In the genomic region with DNA sequence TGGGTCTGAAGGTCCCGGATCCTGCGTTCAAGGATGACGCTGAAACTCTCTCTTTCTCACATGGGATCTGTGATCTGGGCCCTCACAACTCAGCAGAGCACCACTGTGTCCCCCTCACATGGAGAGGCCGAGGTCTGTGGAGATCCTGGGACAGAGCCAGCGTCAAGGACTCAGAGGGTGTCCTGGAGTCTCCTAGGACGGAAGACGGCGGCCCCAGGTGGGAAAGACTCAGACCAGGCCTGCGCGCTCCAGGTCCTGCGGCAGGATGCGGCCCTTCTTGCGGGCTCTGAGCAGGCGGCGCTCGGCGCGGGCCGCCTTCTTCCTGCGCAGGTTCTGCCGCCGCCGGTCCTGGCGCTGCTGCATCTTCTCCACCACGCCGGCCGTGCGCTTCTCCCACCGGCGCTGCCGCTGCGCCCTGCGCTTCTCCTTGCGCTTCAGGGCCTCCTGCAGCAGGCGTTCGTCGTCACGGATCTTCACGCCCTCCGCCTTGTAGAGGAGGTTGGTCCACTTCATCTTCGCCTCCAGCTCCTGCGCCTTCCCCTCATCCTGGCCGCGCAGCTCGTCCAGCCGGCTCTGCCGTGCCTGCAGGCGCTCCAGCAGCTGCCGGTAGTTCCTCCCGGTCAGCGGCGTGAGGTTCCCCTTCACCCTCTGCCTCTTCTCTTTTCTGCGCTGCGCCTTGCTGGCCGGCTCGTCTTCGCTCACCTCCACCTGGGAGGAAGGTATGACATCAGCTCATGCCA, we compare ENCODE assay signal across 15 cellular contexts. TPM values are rescaled to one million over a fixed set of nuclear protein-coding genes. Genes with fewer than 3 reads are reported as not detected.
DNase-seq lines count a peak whose midpoint lies in the region; ATAC-seq and TF ChIP-seq lines count a peak whose summit lies in the region.
"Had no signal": no experiment of that assay in that cellular context is flagged by ENCODE, and none has a peak within 500 bp of the region (broad histone marks: within the 10 kb centered on the region; RNA-seq: fewer than 3 reads in every experiment).

No MANE protein-coding gene starts in this region.

- TF ChIP-seq CTCF in lower lobe of right lung (IDR thresholded peaks at IDR 0.05) (no peak), spleen (IDR thresholded peaks at IDR 0.05 in 8 of 11, conservative IDR thresholded peaks at IDR 0.05 in 3 of 11) (no peak)

- H3K27me3 ChIP-seq in lower lobe of right lung (ENCODE audit: low read depth): no peaks in the 10 kb centered on the region
- no peaks in the 10 kb centered on the region for H3K27me3 ChIP-seq in spleen (replicated peaks in 1 of 7)

- peaks cover 18% of the 10 kb centered on the region for H3K4me1 Mint-ChIP-seq in activated naive CD8-positive, alpha-beta T cell treated with anti-CD3 and anti-CD28 coated beads, Interleukin-2, amount 10 ng/mL, durations not matched to agents 7 days and 5 days

- no peaks in the 10 kb centered on the region for H3K27me3 Mint-ChIP-seq in activated naive CD8-positive, alpha-beta T cell treated with anti-CD3 and anti-CD28 coated beads, Interleukin-2, amount 10 ng/mL, durations not matched to agents 7 days and 5 days
- H3K27me3 Mint-ChIP-seq: CD4-positive, CD25-positive, alpha-beta regulatory T cell had no signal

- H3K36me3 ChIP-seq in lower lobe of right lung: peaks cover 48% of the 10 kb centered on the region
- H3K36me3 ChIP-seq in spleen: peaks cover 0 to 53% (median 46%) of the 10 kb centered on the region in 6 donors

- ATAC-seq in activated naive CD8-positive, alpha-beta T cell treated with anti-CD3 and anti-CD28 coated beads, Interleukin-2, amount 10 ng/mL, durations not matched to agents 7 days and 5 days (ENCODE audit: low read depth): no peak
- no peak for ATAC-seq in lower lobe of right lung
- ATAC-seq in esophagus mucosa: no peak
- no peak for ATAC-seq in GM18870 (IDR thresholded peaks at IDR 0.05; ENCODE audit: unreplicated experiment)
- ATAC-seq: HCT116 had no signal

- intact Hi-C loops in lower lobe of right lung (cut with DNase I): no loop called here
- intact Hi-C loops in spleen (cut with DNase I; ENCODE audit: low total_unique reads): no loop called here

- H3K4me3 ChIP-seq in lower lobe of right lung (no peak overlapping the region), spleen (no peak overlapping the region)

- WGBS in spleen, 5 donors: 94 to 97% (median 96%) methylated on average over 40 to 57 of the region's 57 CpGs

- H3K9me3 ChIP-seq in lower lobe of right lung: no peaks in the 10 kb centered on the region
- no peaks in the 10 kb centered on the region for H3K9me3 ChIP-seq in spleen

- no peak overlapping the region for H3K27ac ChIP-seq in lower lobe of right lung
- H3K27ac ChIP-seq in spleen: no peak overlapping the region

- H3K4me1 ChIP-seq in lower lobe of right lung (peaks cover 20% of the 10 kb centered on the region), spleen (peaks cover 13 to 46% (median 34%) of the 10 kb centered on the region in 6 donors)

- no peaks in the 10 kb centered on the region for H3K9me3 Mint-ChIP-seq in activated naive CD8-positive, alpha-beta T cell treated with anti-CD3 and anti-CD28 coated beads, Interleukin-2, amount 10 ng/mL, durations not matched to agents 7 days and 5 days
- H3K9me3 Mint-ChIP-seq: CD4-positive, CD25-positive, alpha-beta regulatory T cell had no signal

- H3K27ac Mint-ChIP-seq in activated naive CD8-positive, alpha-beta T cell treated with anti-CD3 and anti-CD28 coated beads, Interleukin-2, amount 10 ng/mL, durations not matched to agents 7 days and 5 days: no peak overlapping the region
- H3K27ac Mint-ChIP-seq: CD4-positive, CD25-positive, alpha-beta regulatory T cell had no signal

- no peak overlapping the region for H3K4me3 Mint-ChIP-seq in activated naive CD8-positive, alpha-beta T cell treated with anti-CD3 and anti-CD28 coated beads, Interleukin-2, amount 10 ng/mL, durations not matched to agents 7 days and 5 days

- DNase-seq in activated effector memory CD4-positive, alpha-beta T cell treated with anti-CD3 and anti-CD28 coated beads, Interleukin-2, amount 50 U/mL, for 16 hours: peak; percentile 59
- no peak for DNase-seq in activated effector memory CD4-positive, alpha-beta T cell treated with Interleukin-2 at 50 U/mL for 16 hours
- peak; percentile 25 for DNase-seq in activated naive CD8-positive, alpha-beta T cell treated with anti-CD3 and anti-CD28 coated beads, Interleukin-2, amount 10 ng/mL, durations not matched to agents 7 days and 5 days
- DNase-seq in lower lobe of right lung: peak; percentile 44
- DNase-seq in spleen: peak; percentile 74
- DNase-seq in mesenteric fat pad (ENCODE audit: low spot score): no peak
- DNase-seq: AML-193; CD4-positive, CD25-positive, alpha-beta regulatory T cell; DMS53; NCI-H1436; NCI-H2029 treated with DMSO at 0.1 percent for 48 hours; NCI-H510A had no signal

- POLR2A ChIA-PET in activated naive CD8-positive, alpha-beta T cell treated with anti-CD3 and anti-CD28 coated beads, Interleukin-2, amount 10 ng/mL, durations not matched to agents 7 days and 5 days (lab: Charles Lee): no interaction called here

- no peak for TF ChIP-seq POLR2A in spleen (IDR thresholded peaks at IDR 0.05)

- H3K36me3 Mint-ChIP-seq in activated naive CD8-positive, alpha-beta T cell treated with anti-CD3 and anti-CD28 coated beads, Interleukin-2, amount 10 ng/mL, durations not matched to agents 7 days and 5 days: peaks cover 18% of the 10 kb centered on the region

RNA-seq across cellular contexts. Expression of a gene that starts 4.2 kb away (rescaled TPM):
- 10 to 100 TPM; 20.5 to 21.0 TPM for total RNA-seq in activated naive CD8-positive, alpha-beta T cell treated with anti-CD3 and anti-CD28 coated beads, Interleukin-2, amount 10 ng/mL, durations not matched to agents 7 days and 5 days
- total RNA-seq in lower lobe of right lung (15.2 TPM), spleen (10 to 100 TPM; 13.2 to 20.0 (median 17.0) TPM), esophagus mucosa (9.9 TPM), mesenteric fat pad (15.8 TPM)
- 10 to 100 TPM; 13.2 to 28.6 (median 17.4) TPM for polyA plus RNA-seq in spleen

RNA-seq across cellular contexts. Expression of a gene that starts 16.1 kb away (rescaled TPM):
- 10 to 100 TPM; 27.8 to 35.5 TPM for total RNA-seq in activated naive CD8-positive, alpha-beta T cell treated with anti-CD3 and anti-CD28 coated beads, Interleukin-2, amount 10 ng/mL, durations not matched to agents 7 days and 5 days
- total RNA-seq in lower lobe of right lung: 24.4 TPM
- total RNA-seq in spleen: 10 to 100 TPM; 26.4 to 33.7 (median 30.0) TPM
- polyA plus RNA-seq in spleen: 10 to 100 TPM; 13.3 to 23.1 (median 18.8) TPM
- 10.8 TPM for total RNA-seq in esophagus mucosa
- total RNA-seq in mesenteric fat pad: 25.6 TPM

RNA-seq across cellular contexts. Expression of a gene that starts 16.2 kb away (rescaled TPM):
- 1,000 to 10,000 TPM; 1,843 to 1,855 TPM for total RNA-seq in activated naive CD8-positive, alpha-beta T cell treated with anti-CD3 and anti-CD28 coated beads, Interleukin-2, amount 10 ng/mL, durations not matched to agents 7 days and 5 days
- total RNA-seq in lower lobe of right lung (1,397 TPM), spleen (1,000 to 10,000 TPM; 1,381 to 1,842 (median 1,641) TPM), esophagus mucosa (2,377 TPM), mesenteric fat pad (1,535 TPM)
- 1,000 to 10,000 TPM; 3,611 to 6,342 (median 5,850) TPM for polyA plus RNA-seq in spleen

RNA-seq across cellular contexts. Expression of a gene that starts 24.5 kb away (rescaled TPM):
- 10 to 100 TPM; 40.6 to 41.9 TPM for total RNA-seq in activated naive CD8-positive, alpha-beta T cell treated with anti-CD3 and anti-CD28 coated beads, Interleukin-2, amount 10 ng/mL, durations not matched to agents 7 days and 5 days
- total RNA-seq in lower lobe of right lung: 49.4 TPM
- total RNA-seq in spleen: 10 to 100 TPM; 31.4 to 37.7 (median 35.6) TPM
- 10 to 100 TPM; 72.0 to 75.6 (median 72.5) TPM for polyA plus RNA-seq in spleen
- total RNA-seq in esophagus mucosa: 25.4 TPM
- 30.8 TPM for total RNA-seq in mesenteric fat pad

RNA-seq across cellular contexts. Expression of a gene that starts 24.5 kb away (rescaled TPM):
- total RNA-seq in activated naive CD8-positive, alpha-beta T cell treated with anti-CD3 and anti-CD28 coated beads, Interleukin-2, amount 10 ng/mL, durations not matched to agents 7 days and 5 days: 10 to 100 TPM; 16.2 to 17.0 TPM
- total RNA-seq in lower lobe of right lung: 15.2 TPM
- 10 to 100 TPM in 5 of 7 donors, 1 to 10 TPM in 2; 6.5 to 19.9 (median 12.4) TPM for total RNA-seq in spleen
- polyA plus RNA-seq in spleen: 10 to 100 TPM; 31.4 to 32.6 (median 31.5) TPM
- 25.6 TPM for total RNA-seq in esophagus mucosa
- total RNA-seq in mesenteric fat pad: 13.5 TPM

Comparison
In these comparisons a context has a peak if more than half of its experiments do, and no peak if none do; other contexts are left out.
1. DNase-seq: peak in activated effector memory CD4-positive, alpha-beta T cell treated with anti-CD3 and anti-CD28 coated beads, Interleukin-2, amount 50 U/mL, for 16 hours (single experiment), activated naive CD8-positive, alpha-beta T cell treated with anti-CD3 and anti-CD28 coated beads, Interleukin-2, amount 10 ng/mL, durations not matched to agents 7 days and 5 days (single experiment), lower lobe of right lung (single experiment) and spleen (single experiment); none in activated effector memory CD4-positive, alpha-beta T cell treated with Interleukin-2 at 50 U/mL for 16 hours (single experiment) and mesenteric fat pad (single experiment).